Comparison of ENCODE assay signal across 8 cellular contexts in genomic region chr2:217785544-217786045, GRCh38.
A peak's percentile ranks its signal among the peaks of the same experiment; 100 is the strongest.
DNase-seq lines count a peak whose midpoint lies in the region; ATAC-seq and TF ChIP-seq lines count a peak whose summit lies in the region.

No MANE protein-coding gene starts in this region.

- DNase-seq in EH (ENCODE audit: low read depth) (peak; percentile 72), HEK293T (ENCODE audit: extremely low spot score) (peak; percentile 88), NCI-H2107 treated with DMSO at 0.1 percent for 48 hours (lab: John Stamatoyannopoulos, UW; ENCODE audit: unreplicated experiment) (peak; percentile 40), activated B cell treated with CpG ODN at 0.5 μM for 24 hours (peak; percentile 75), caudate nucleus (lab: John Stamatoyannopoulos, UW) (peak in 52 of 61 donors; percentile 31 to 82 (median 57)), kidney tubule cell (ENCODE audit: low spot score) (peak; percentile 65), GF-D8 (lab: John Stamatoyannopoulos, UW) (no peak)
- peak; percentile 82 to 83 for DNase-seq in stimulated activated CD4-positive, alpha-beta T cell treated with anti-CD3 and anti-CD28 coated beads, Interleukin-2, amount 100 ng/mL, for 24 hours

- peak; percentile 58 for ATAC-seq in activated B cell treated with CpG ODN at 0.5 μM for 24 hours (ENCODE audit: low read depth)

- POLR2A ChIA-PET in HEK293T (lab: Yijun Ruan, JAX) = no interaction called here
- POLR2A ChIA-PET in activated B cell treated with CpG ODN at 0.5 μM for 24 hours (lab: Charles Lee) = interaction anchor here (0.6 kb wide), 2 partner anchors 442 to 797 kb away, joined by 3 read pairs; no protein-coding TSS in a partner anchor

- H3K27ac ChIP-seq in caudate nucleus (ENCODE audit: low read depth, low read length) = no peak overlapping the region

- peaks cover 18% of the 10 kb centered on the region for H3K4me1 Mint-ChIP-seq in activated B cell treated with CpG ODN at 0.5 μM for 24 hours

- H3K4me3 Mint-ChIP-seq in activated B cell treated with CpG ODN at 0.5 μM for 24 hours = no peak overlapping the region

- peak; percentile 80 for TF ChIP-seq CTCF in activated B cell treated with CpG ODN at 0.5 μM for 24 hours (IDR thresholded peaks at IDR 0.05)

- no peaks in the 10 kb centered on the region for H3K36me3 Mint-ChIP-seq in activated B cell treated with CpG ODN at 0.5 μM for 24 hours (ENCODE audit: low read depth)

- CTCF ChIA-PET in HEK293T (lab: Yijun Ruan, JAX) (interaction anchor here (0.5 to 2.3 kb wide), 29 partner anchors 9 to 400 kb away, joined by 3 to 17 read pairs (median 4); partner anchors contain the start of gene RUFY4), activated B cell treated with CpG ODN at 0.5 μM for 24 hours (lab: Charles Lee) (interaction anchor here (0.6 to 9.5 kb wide), 33 partner anchors 9 to 1119 kb away, joined by 3 to 235 read pairs (median 4); partner anchors contain the start of gene RUFY4)

- H3K27me3 Mint-ChIP-seq in activated B cell treated with CpG ODN at 0.5 μM for 24 hours = no peaks in the 10 kb centered on the region

- peaks cover 13% of the 10 kb centered on the region for H3K9me3 Mint-ChIP-seq in activated B cell treated with CpG ODN at 0.5 μM for 24 hours

- no peak overlapping the region for H3K27ac Mint-ChIP-seq in activated B cell treated with CpG ODN at 0.5 μM for 24 hours

- intact Hi-C loops in activated B cell treated with CpG ODN at 0.5 μM for 24 hours (cut with micrococcal nuclease) = loop anchor here (1.0 kb wide), 5 partner anchors 101 to 283 kb away; no protein-coding TSS in a partner anchor

TF ChIP-seq in HEK293T, 16 proteins besides CTCF, POLR2A, EP300 and RAD21:
- no peak for TF ChIP-seq FOXK2 (IDR thresholded peaks at IDR 0.05)
- TF ChIP-seq LEF1 (IDR thresholded peaks at IDR 0.05; ENCODE audit: borderline replicate concordance) = no peak
- no peak for TF ChIP-seq PKNOX1 (IDR thresholded peaks at IDR 0.05)
- TF ChIP-seq ZNF384 (IDR thresholded peaks at IDR 0.05) = no peak
- TF ChIP-seq L3MBTL2 (conservative IDR thresholded peaks at IDR 0.05) = no peak
- TF ChIP-seq FOXA1 (IDR thresholded peaks at IDR 0.05) = no peak
